In genomic region chr4:47749858-47750257, GRCh38 we compare ENCODE assay signal across 25 cellular contexts.
"Had no signal": no experiment of that assay in that cellular context is flagged by ENCODE, and none has a peak within 500 bp of the region (broad histone marks: within the 10 kb centered on the region; RNA-seq: fewer than 3 reads in every experiment).

No MANE protein-coding gene starts in this region.

- H3K36me3 ChIP-seq: left lung, ovary, right atrium auricular region, right lobe of liver, tibial nerve, vagina had no signal

- ATAC-seq: left colon; left lung; mucosa of descending colon; naive thymus-derived CD4-positive, alpha-beta T cell; natural killer cell treated with Interleukin-12 subunit alpha and Interleukin-12 subunit beta and Interleukin-15 and Interleukin-18, amount 100 ng/mL, for 72 hours; stimulated activated memory B cell treated with anti-CD40 and anti-IgM and Interleukin-4, amounts not matched to agents 10 μg/mL and 1 μg/mL and 100 μg/mL, for 72 hours; stimulated activated naive CD8-positive, alpha-beta T cell treated with anti-CD3 and anti-CD28 coated beads, Interleukin-15, amount 100 ng/mL, for 72 hours had no signal

- H3K4me3 ChIP-seq: left lung, lung, mucosa of descending colon, ovary, right atrium auricular region, right lobe of liver, smooth muscle cell, tibial nerve, vagina had no signal

- H3K4me1 Mint-ChIP-seq: naive thymus-derived CD4-positive, alpha-beta T cell; stimulated activated memory B cell treated with anti-CD40 and anti-IgM and Interleukin-4, amounts not matched to agents 10 μg/mL and 1 μg/mL and 100 μg/mL, for 72 hours; stimulated activated naive CD8-positive, alpha-beta T cell treated with anti-CD3 and anti-CD28 coated beads, Interleukin-15, amount 100 ng/mL, for 72 hours had no signal

- H3K27me3 Mint-ChIP-seq: progenitor cell of endocrine pancreas had no signal

- H3K4me3 Mint-ChIP-seq: naive thymus-derived CD4-positive, alpha-beta T cell; natural killer cell treated with Interleukin-12 subunit alpha and Interleukin-12 subunit beta and Interleukin-15 and Interleukin-18, amount 100 ng/mL, for 72 hours; stimulated activated memory B cell treated with anti-CD40 and anti-IgM and Interleukin-4, amounts not matched to agents 10 μg/mL and 1 μg/mL and 100 μg/mL, for 72 hours; stimulated activated naive CD8-positive, alpha-beta T cell treated with anti-CD3 and anti-CD28 coated beads, Interleukin-15, amount 100 ng/mL, for 72 hours; type B pancreatic cell had no signal

- H3K4me1 ChIP-seq: left lung, right lobe of liver, tibial nerve, vagina had no signal

- H3K27me3 ChIP-seq: left lung, ovary, right atrium auricular region, right lobe of liver, tibial nerve, vagina had no signal

- H3K9me3 ChIP-seq: mucosa of descending colon, ovary, right lobe of liver, vagina had no signal

- H3K36me3 Mint-ChIP-seq: stimulated activated memory B cell treated with anti-CD40 and anti-IgM and Interleukin-4, amounts not matched to agents 10 μg/mL and 1 μg/mL and 100 μg/mL, for 72 hours; type B pancreatic cell had no signal

- H3K4me2 ChIP-seq: smooth muscle cell had no signal

- H3K27ac Mint-ChIP-seq: natural killer cell treated with Interleukin-12 subunit alpha and Interleukin-12 subunit beta and Interleukin-15 and Interleukin-18, amount 100 ng/mL, for 72 hours; progenitor cell of endocrine pancreas; stimulated activated memory B cell treated with anti-CD40 and anti-IgM and Interleukin-4, amounts not matched to agents 10 μg/mL and 1 μg/mL and 100 μg/mL, for 72 hours; stimulated activated naive CD8-positive, alpha-beta T cell treated with anti-CD3 and anti-CD28 coated beads, Interleukin-15, amount 100 ng/mL, for 72 hours; type B pancreatic cell had no signal

- H3K27ac ChIP-seq: left lung, ovary, right lobe of liver, tibial nerve, vagina had no signal

- FAIRE-seq: keratinocyte had no signal

- DNase-seq: kidney glomerular epithelial cell; left colon; left lung; midbrain; mucosa of descending colon; naive thymus-derived CD4-positive, alpha-beta T cell; ovary; right lobe of liver; stimulated activated CD4-positive, alpha-beta T cell treated with anti-CD3 and anti-CD28 coated beads, Interleukin-1b, Interleukin-23, amount 100 ng/mL, for 48 hours; stimulated activated CD4-positive, alpha-beta T cell treated with anti-CD3 and anti-CD28 coated beads, Interleukin-2, amount 100 ng/mL, for 48 hours; stimulated activated CD4-positive, alpha-beta T cell treated with anti-CD3 and anti-CD28 coated beads, Interleukin-4, amount 100 ng/mL, for 4 hours; stimulated activated CD8-positive, alpha-beta memory T cell treated with anti-CD3 and anti-CD28 coated beads, Interleukin-4, amount 100 ng/mL, for 48 hours; stimulated activated naive CD4-positive, alpha-beta T cell treated with Interleukin-2 at 50 U/mL for 16 hours; stimulated activated naive CD8-positive, alpha-beta T cell treated with anti-CD3 and anti-CD28 coated beads, Interleukin-15, amount 100 ng/mL, for 72 hours; substantia nigra had no signal
